Comparison of ENCODE assay signal across 15 cellular contexts in genomic region chr12:131432532-131433260, GRCh38.
A peak's percentile ranks its signal among the peaks of the same experiment; 100 is the strongest.
DNase-seq lines count a peak whose midpoint lies in the region; ATAC-seq, FAIRE-seq and TF ChIP-seq lines count a peak whose summit lies in the region.
"Had no signal": no experiment of that assay in that cellular context is flagged by ENCODE, and none has a peak within 500 bp of the region (broad histone marks: within the 10 kb centered on the region; RNA-seq: fewer than 3 reads in every experiment).

No MANE protein-coding gene starts in this region.

- H3K36me3 ChIP-seq in neural progenitor cell: no peaks in the 10 kb centered on the region
- H3K36me3 ChIP-seq: left lung had no signal

- H3K27ac Mint-ChIP-seq in neural progenitor cell: no peak overlapping the region
- H3K27ac Mint-ChIP-seq: activated T-helper 1 cell treated with anti-CD3 and anti-CD28 coated beads, Interleukin-12 subunit alpha, Interleukin-12 subunit beta, Interleukin-2, Interleukin-4 antibody, amounts not matched to agents 30 ng/mL and 10 ng/mL and 1 ng/mL, durations not matched to agents 14 hours and 24 hours and 36 hours had no signal

- H3K79me2 ChIP-seq in neural progenitor cell (ENCODE audit: low read depth): no peaks in the 10 kb centered on the region

- H3K27me3 Mint-ChIP-seq in neural progenitor cell (ENCODE audit: insufficient read depth, low read depth): peaks cover 6% of the 10 kb centered on the region

- no peaks in the 10 kb centered on the region for H3K36me3 Mint-ChIP-seq in neural progenitor cell
- H3K36me3 Mint-ChIP-seq: naive B cell had no signal

- H3K9ac ChIP-seq in neural progenitor cell: no peak overlapping the region

- no peaks in the 10 kb centered on the region for H3K9me3 ChIP-seq in neural progenitor cell (ENCODE audit: low read depth)

- DNase-seq in GM12892 (ENCODE audit: insufficient read length) (peak; percentile 57), neural progenitor cell (ENCODE audit: low spot score) (peak; percentile 47), DMS114 treated with DMSO at 0.1 percent for 48 hours (lab: John Stamatoyannopoulos, UW; ENCODE audit: unreplicated experiment) (no peak), AG20443 (ENCODE audit: low spot score) (no peak), NCI-H2171 (lab: John Stamatoyannopoulos, UW) (no peak)
- DNase-seq: cerebellar nuclear complex; left lung; naive B cell; NCI-H2029; SHP77; stimulated activated CD4-positive, alpha-beta T cell treated with anti-CD3 and anti-CD28 coated beads, Interleukin-2, amount 100 ng/mL, for 24 hours had no signal

- TF ChIP-seq POLR2A in GM12892 (IDR thresholded peaks at IDR 0.05; ENCODE audit: low read depth, low read length): no peak

- no peak for TF ChIP-seq CTCF in neural progenitor cell (IDR thresholded peaks at IDR 0.05)

- no peak overlapping the region for H3K4me3 ChIP-seq in neural progenitor cell
- H3K4me3 ChIP-seq: left lung had no signal

- no peaks in the 10 kb centered on the region for H3F3A ChIP-seq in neural progenitor cell (ENCODE audit: low read depth)

- H2AFZ ChIP-seq in neural progenitor cell (replicated peaks): no peak overlapping the region

- H4K20me1 ChIP-seq in neural progenitor cell (ENCODE audit: low read depth): no peaks in the 10 kb centered on the region

- no peak for FAIRE-seq in GM12892 (lab: Jason Lieb, UNC)

- peaks cover 6% of the 10 kb centered on the region for H3K9me3 Mint-ChIP-seq in neural progenitor cell
- H3K9me3 Mint-ChIP-seq: activated T-helper 1 cell treated with anti-CD3 and anti-CD28 coated beads, Interleukin-12 subunit alpha, Interleukin-12 subunit beta, Interleukin-2, Interleukin-4 antibody, amounts not matched to agents 30 ng/mL and 10 ng/mL and 1 ng/mL, durations not matched to agents 14 hours and 24 hours and 36 hours had no signal

- H3K4me3 Mint-ChIP-seq in neural progenitor cell: no peak overlapping the region
- H3K4me3 Mint-ChIP-seq: activated T-helper 1 cell treated with anti-CD3 and anti-CD28 coated beads, Interleukin-12 subunit alpha, Interleukin-12 subunit beta, Interleukin-2, Interleukin-4 antibody, amounts not matched to agents 30 ng/mL and 10 ng/mL and 1 ng/mL, durations not matched to agents 14 hours and 24 hours and 36 hours had no signal

- peaks cover 4% of the 10 kb centered on the region for H3K4me1 ChIP-seq in neural progenitor cell
- H3K4me1 ChIP-seq: left lung had no signal

- H3K27ac ChIP-seq in neural progenitor cell: no peak overlapping the region
- H3K27ac ChIP-seq: left lung had no signal

- H3K4me1 Mint-ChIP-seq in neural progenitor cell: peaks cover 38% of the 10 kb centered on the region

- ATAC-seq in GM19438 (IDR thresholded peaks at IDR 0.05; ENCODE audit: low read depth, unreplicated experiment): peak; percentile 70
- peak; percentile 74 for ATAC-seq in HG03432 (IDR thresholded peaks at IDR 0.05; ENCODE audit: unreplicated experiment)
- no peak for ATAC-seq in GM19328 (IDR thresholded peaks at IDR 0.05; ENCODE audit: unreplicated experiment)
- ATAC-seq: left lung had no signal

- H3K27me3 ChIP-seq in neural progenitor cell: no peaks in the 10 kb centered on the region

- peak overlapping the region; percentile 42 for H3K4me2 ChIP-seq in neural progenitor cell

Comparison
In these comparisons a context has a peak if more than half of its experiments do, and no peak if none do; other contexts are left out.
1. DNase-seq: peak in GM12892 (single experiment) and neural progenitor cell (single experiment); none in DMS114 treated with DMSO at 0.1 percent for 48 hours (single experiment), AG20443 (single experiment) and NCI-H2171 (single experiment).